1 cellular context compared by ENCODE assay signal in genomic region chr6:693737-694038, GRCh38.
TF ChIP-seq lines count a peak whose summit lies in the region.

No MANE protein-coding gene starts in this region.

TF ChIP-seq in HepG2, 621 proteins besides CTCF, POLR2A, EP300 and RAD21:
- no peak for TF ChIP-seq SYNCRIP (IDR thresholded peaks at IDR 0.05; ENCODE audit: insufficient read depth, low read depth, low read length)
- TF ChIP-seq RBM22 (optimal IDR thresholded peaks at IDR 0.05; ENCODE audit: low read length): no peak
- TF ChIP-seq ZIK1 (CRISPR knock-in tag; IDR thresholded peaks at IDR 0.05; ENCODE audit: borderline replicate concordance, low read depth): no peak
